ENCODE assay signal across 9 cellular contexts in genomic region chr3:159130108-159130507, GRCh38.
DNase-seq lines count a peak whose midpoint lies in the region; ATAC-seq and TF ChIP-seq lines count a peak whose summit lies in the region.
"Had no signal": no experiment of that assay in that cellular context is flagged by ENCODE, and none has a peak within 500 bp of the region (broad histone marks: within the 10 kb centered on the region; RNA-seq: fewer than 3 reads in every experiment).

No MANE protein-coding gene starts in this region.

- peak; percentile 37 for DNase-seq in NCI-H82 (lab: John Stamatoyannopoulos, UW)
- no peak for DNase-seq in NCI-H82 treated with DMSO at 0.1 percent for 48 hours (lab: John Stamatoyannopoulos, UW; ENCODE audit: unreplicated experiment)
- DNase-seq in cerebellar cortex (ENCODE audit: low spot score): peak; percentile 3
- DNase-seq in pons (ENCODE audit: low spot score): peak; percentile 24
- DNase-seq in NCI-H2107 (lab: John Stamatoyannopoulos, UW): no peak
- DNase-seq in RWPE1 (ENCODE audit: low spot score): no peak
- no peak for DNase-seq in T-helper 17 cell

- H3K4me1 Mint-ChIP-seq in T-helper 17 cell: no peaks in the 10 kb centered on the region

- TF ChIP-seq EP300 in Ishikawa (IDR thresholded peaks at IDR 0.05; ENCODE audit: borderline replicate concordance): no peak

- H3K36me3 Mint-ChIP-seq in T-helper 17 cell (ENCODE audit: low read depth): no peaks in the 10 kb centered on the region

- no peaks in the 10 kb centered on the region for H3K27me3 Mint-ChIP-seq in T-helper 17 cell

- no peak for ATAC-seq in T-helper 17 cell

- no peaks in the 10 kb centered on the region for H3K9me3 ChIP-seq in T-helper 17 cell (ENCODE audit: control insufficient read depth, low read length, poor library complexity, severe bottlenecking)

- TF ChIP-seq RAD21 in Ishikawa (IDR thresholded peaks at IDR 0.05; ENCODE audit: low read depth): peak; percentile 44; the same call in 1 of the 2 replicates

- POLR2A ChIA-PET in RWPE1 (lab: Yijun Ruan, JAX; ENCODE audit: low non-redundant PET): no interaction called here

- H3K27ac ChIP-seq in RWPE1: no peak overlapping the region
- H3K27ac ChIP-seq: KMS-11 had no signal

- CTCF ChIA-PET in RWPE1 (lab: Yijun Ruan, JAX): no interaction called here

- H3K27ac Mint-ChIP-seq in T-helper 17 cell: no peak overlapping the region

- TF ChIP-seq CTCF in RWPE1 (conservative IDR thresholded peaks at IDR 0.05; ENCODE audit: low read depth): no peak

- no peak overlapping the region for H3K4me3 Mint-ChIP-seq in T-helper 17 cell

TF ChIP-seq in Ishikawa, 13 proteins besides CTCF, POLR2A, EP300 and RAD21:
- no peak for TF ChIP-seq CEBPB (IDR thresholded peaks at IDR 0.05)
- TF ChIP-seq USF1 (IDR thresholded peaks at IDR 0.05): no peak
- no peak for TF ChIP-seq TCF12 (IDR thresholded peaks at IDR 0.05; ENCODE audit: low read depth)
- no peak for TF ChIP-seq FOXM1 (IDR thresholded peaks at IDR 0.05; ENCODE audit: borderline replicate concordance, low read depth)
- TF ChIP-seq TEAD4 (IDR thresholded peaks at IDR 0.05): no peak
- no peak for TF ChIP-seq NFIC (IDR thresholded peaks at IDR 0.05)
- TF ChIP-seq REST (IDR thresholded peaks at IDR 0.05; ENCODE audit: low read depth): no peak
- no peak for TF ChIP-seq MAX (IDR thresholded peaks at IDR 0.05)
- TF ChIP-seq TAF1 (IDR thresholded peaks at IDR 0.05; ENCODE audit: low read depth): no peak
- TF ChIP-seq ZBTB7A (IDR thresholded peaks at IDR 0.05; ENCODE audit: low read depth): no peak
- no peak for TF ChIP-seq CREB1 (IDR thresholded peaks at IDR 0.05; ENCODE audit: low read depth)
- no peak for TF ChIP-seq EGR1 (IDR thresholded peaks at IDR 0.05)
- no peak for TF ChIP-seq YY1 (IDR thresholded peaks at IDR 0.05; ENCODE audit: low read depth)

Comparison
In these comparisons a context has a peak if more than half of its experiments do, and no peak if none do; other contexts are left out.
1. DNase-seq: peak in NCI-H82 (single experiment), cerebellar cortex (single experiment) and pons (single experiment); none in NCI-H82 treated with DMSO at 0.1 percent for 48 hours (single experiment), NCI-H2107 (single experiment), RWPE1 (single experiment) and T-helper 17 cell (0 of 3).